2 cellular contexts compared by ENCODE assay signal in the genomic region with DNA sequence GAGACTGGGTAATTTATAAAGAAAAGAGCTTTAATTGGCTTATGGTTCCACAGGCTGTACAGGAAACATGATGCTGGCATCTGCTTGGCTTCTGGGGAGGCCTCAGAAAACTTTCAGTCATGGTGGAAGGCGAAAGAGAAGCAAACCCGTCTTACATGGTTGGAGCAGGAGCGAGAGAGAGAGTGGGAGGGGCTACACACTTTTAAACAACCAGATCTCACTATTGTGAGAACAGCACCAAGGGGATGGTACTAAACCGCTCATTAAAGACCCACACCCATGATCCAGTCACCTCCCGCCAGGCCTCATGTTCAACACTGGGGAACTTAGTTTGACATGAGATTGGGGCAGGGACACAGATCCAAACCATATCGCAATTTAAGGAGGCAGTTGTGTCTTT.
TF ChIP-seq lines count a peak whose summit lies in the region.

No MANE protein-coding gene starts in this region.

TF ChIP-seq in GM23338, 12 proteins besides CTCF, POLR2A, EP300 and RAD21 (continued from another document):
- TF ChIP-seq, protein P1, sequence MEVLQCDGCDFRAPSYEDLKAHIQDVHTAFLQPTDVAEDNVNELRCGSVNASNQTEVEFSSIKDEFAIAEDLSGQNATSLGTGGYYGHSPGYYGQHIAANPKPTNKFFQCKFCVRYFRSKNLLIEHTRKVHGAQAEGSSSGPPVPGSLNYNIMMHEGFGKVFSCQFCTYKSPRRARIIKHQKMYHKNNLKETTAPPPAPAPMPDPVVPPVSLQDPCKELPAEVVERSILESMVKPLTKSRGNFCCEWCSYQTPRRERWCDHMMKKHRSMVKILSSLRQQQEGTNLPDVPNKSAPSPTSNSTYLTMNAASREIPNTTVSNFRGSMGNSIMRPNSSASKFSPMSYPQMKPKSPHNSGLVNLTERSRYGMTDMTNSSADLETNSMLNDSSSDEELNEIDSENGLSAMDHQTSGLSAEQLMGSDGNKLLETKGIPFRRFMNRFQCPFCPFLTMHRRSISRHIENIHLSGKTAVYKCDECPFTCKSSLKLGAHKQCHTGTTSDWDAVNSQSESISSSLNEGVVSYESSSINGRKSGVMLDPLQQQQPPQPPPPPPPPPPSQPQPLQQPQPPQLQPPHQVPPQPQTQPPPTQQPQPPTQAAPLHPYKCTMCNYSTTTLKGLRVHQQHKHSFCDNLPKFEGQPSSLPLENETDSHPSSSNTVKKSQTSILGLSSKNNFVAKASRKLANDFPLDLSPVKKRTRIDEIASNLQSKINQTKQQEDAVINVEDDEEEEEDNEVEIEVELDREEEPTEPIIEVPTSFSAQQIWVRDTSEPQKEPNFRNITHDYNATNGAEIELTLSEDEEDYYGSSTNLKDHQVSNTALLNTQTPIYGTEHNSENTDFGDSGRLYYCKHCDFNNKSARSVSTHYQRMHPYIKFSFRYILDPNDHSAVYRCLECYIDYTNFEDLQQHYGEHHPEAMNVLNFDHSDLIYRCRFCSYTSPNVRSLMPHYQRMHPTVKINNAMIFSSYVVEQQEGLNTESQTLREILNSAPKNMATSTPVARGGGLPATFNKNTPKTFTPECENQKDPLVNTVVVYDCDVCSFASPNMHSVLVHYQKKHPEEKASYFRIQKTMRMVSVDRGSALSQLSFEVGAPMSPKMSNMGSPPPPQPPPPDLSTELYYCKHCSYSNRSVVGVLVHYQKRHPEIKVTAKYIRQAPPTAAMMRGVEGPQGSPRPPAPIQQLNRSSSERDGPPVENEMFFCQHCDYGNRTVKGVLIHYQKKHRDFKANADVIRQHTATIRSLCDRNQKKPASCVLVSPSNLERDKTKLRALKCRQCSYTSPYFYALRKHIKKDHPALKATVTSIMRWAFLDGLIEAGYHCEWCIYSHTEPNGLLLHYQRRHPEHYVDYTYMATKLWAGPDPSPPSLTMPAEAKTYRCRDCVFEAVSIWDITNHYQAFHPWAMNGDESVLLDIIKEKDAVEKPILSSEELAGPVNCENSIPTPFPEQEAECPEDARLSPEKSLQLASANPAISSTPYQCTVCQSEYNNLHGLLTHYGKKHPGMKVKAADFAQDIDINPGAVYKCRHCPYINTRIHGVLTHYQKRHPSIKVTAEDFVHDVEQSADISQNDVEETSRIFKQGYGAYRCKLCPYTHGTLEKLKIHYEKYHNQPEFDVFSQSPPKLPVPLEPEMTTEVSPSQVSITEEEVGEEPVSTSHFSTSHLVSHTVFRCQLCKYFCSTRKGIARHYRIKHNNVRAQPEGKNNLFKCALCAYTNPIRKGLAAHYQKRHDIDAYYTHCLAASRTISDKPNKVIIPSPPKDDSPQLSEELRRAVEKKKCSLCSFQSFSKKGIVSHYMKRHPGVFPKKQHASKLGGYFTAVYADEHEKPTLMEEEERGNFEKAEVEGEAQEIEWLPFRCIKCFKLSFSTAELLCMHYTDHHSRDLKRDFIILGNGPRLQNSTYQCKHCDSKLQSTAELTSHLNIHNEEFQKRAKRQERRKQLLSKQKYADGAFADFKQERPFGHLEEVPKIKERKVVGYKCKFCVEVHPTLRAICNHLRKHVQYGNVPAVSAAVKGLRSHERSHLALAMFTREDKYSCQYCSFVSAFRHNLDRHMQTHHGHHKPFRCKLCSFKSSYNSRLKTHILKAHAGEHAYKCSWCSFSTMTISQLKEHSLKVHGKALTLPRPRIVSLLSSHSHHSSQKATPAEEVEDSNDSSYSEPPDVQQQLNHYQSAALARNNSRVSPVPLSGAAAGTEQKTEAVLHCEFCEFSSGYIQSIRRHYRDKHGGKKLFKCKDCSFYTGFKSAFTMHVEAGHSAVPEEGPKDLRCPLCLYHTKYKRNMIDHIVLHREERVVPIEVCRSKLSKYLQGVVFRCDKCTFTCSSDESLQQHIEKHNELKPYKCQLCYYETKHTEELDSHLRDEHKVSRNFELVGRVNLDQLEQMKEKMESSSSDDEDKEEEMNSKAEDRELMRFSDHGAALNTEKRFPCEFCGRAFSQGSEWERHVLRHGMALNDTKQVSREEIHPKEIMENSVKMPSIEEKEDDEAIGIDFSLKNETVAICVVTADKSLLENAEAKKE (CRISPR knock-in tag; IDR thresholded peaks at IDR 0.05), result no peak
- TF ChIP-seq, protein P2, sequence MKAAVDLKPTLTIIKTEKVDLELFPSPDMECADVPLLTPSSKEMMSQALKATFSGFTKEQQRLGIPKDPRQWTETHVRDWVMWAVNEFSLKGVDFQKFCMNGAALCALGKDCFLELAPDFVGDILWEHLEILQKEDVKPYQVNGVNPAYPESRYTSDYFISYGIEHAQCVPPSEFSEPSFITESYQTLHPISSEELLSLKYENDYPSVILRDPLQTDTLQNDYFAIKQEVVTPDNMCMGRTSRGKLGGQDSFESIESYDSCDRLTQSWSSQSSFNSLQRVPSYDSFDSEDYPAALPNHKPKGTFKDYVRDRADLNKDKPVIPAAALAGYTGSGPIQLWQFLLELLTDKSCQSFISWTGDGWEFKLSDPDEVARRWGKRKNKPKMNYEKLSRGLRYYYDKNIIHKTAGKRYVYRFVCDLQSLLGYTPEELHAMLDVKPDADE (IDR thresholded peaks at IDR 0.05), result no peak
- TF ChIP-seq JUNB (IDR thresholded peaks at IDR 0.05; ENCODE audit: unreplicated experiment), result no peak

TF ChIP-seq in WTC11, 78 proteins besides CTCF, POLR2A, EP300 and RAD21 (continued from another document):
- TF ChIP-seq, protein P3, sequence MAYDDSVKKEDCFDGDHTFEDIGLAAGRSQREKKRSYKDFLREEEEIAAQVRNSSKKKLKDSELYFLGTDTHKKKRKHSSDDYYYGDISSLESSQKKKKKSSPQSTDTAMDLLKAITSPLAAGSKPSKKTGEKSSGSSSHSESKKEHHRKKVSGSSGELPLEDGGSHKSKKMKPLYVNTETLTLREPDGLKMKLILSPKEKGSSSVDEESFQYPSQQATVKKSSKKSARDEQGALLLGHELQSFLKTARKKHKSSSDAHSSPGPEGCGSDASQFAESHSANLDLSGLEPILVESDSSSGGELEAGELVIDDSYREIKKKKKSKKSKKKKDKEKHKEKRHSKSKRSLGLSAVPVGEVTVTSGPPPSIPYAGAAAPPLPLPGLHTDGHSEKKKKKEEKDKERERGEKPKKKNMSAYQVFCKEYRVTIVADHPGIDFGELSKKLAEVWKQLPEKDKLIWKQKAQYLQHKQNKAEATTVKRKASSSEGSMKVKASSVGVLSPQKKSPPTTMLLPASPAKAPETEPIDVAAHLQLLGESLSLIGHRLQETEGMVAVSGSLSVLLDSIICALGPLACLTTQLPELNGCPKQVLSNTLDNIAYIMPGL (CRISPR knock-in tag; IDR thresholded peaks at IDR 0.05), result no peak
TF ChIP-seq in WTC11: peak in this region for 0.
